In genomic region chr10:123446449-123447156, GRCh38 we compare ENCODE assay signal across 1 cellular context.
TF ChIP-seq lines count a peak whose summit lies in the region.

No MANE protein-coding gene starts in this region.

TF ChIP-seq in H1, 55 proteins besides CTCF, POLR2A, EP300 and RAD21 (continued from another document):
- TF ChIP-seq E2F6 (IDR thresholded peaks at IDR 0.05) (no peak), ZNF274 (IDR thresholded peaks at IDR 0.05; ENCODE audit: borderline replicate concordance, extremely low read depth, low read length) (no peak), KDM1A (IDR thresholded peaks at IDR 0.05; ENCODE audit: borderline replicate concordance, low read length) (no peak), SIX5 (IDR thresholded peaks at IDR 0.05; ENCODE audit: low read depth, low read length) (no peak), SUZ12 (IDR thresholded peaks at IDR 0.05; ENCODE audit: low read length) (no peak), CHD1 (IDR thresholded peaks at IDR 0.05; ENCODE audit: low read depth, low read length) (no peak), ATF2 (IDR thresholded peaks at IDR 0.05; ENCODE audit: low read length) (no peak), PHF8 (conservative IDR thresholded peaks at IDR 0.05; ENCODE audit: low read depth, low read length) (no peak), KDM5A (IDR thresholded peaks at IDR 0.05; ENCODE audit: low read length) (no peak), JUN (IDR thresholded peaks at IDR 0.05; ENCODE audit: low read depth, low read length) (no peak), SIN3A (conservative IDR thresholded peaks at IDR 0.05 in 1 of 2, IDR thresholded peaks at IDR 0.05 in 1 of 2; ENCODE audit: low read depth in 1 of 2, low read length in 2 of 2) (no peak), HDAC2 (IDR thresholded peaks at IDR 0.05; ENCODE audit: borderline replicate concordance in 1 of 2, low read depth in 2 of 2, low read length in 2 of 2) (no peak), CTBP2 (IDR thresholded peaks at IDR 0.05; ENCODE audit: borderline replicate concordance, insufficient read depth, insufficient read length, low read length) (no peak), EGR1 (IDR thresholded peaks at IDR 0.05; ENCODE audit: borderline replicate concordance, low read depth, low read length) (no peak)
